Comparison of ENCODE assay signal across 18 cellular contexts in genomic region chr7:66642932-66643331, GRCh38.
"Had no signal": no experiment of that assay in that cellular context is flagged by ENCODE, and none has a peak within 500 bp of the region (broad histone marks: within the 10 kb centered on the region; RNA-seq: fewer than 3 reads in every experiment).

No MANE protein-coding gene starts in this region.

- H3K36me3 ChIP-seq: neural progenitor cell had no signal

- H3K4me1 ChIP-seq: body of pancreas, neural progenitor cell, pancreas, vagina had no signal

- DNase-seq: activated CD4-positive, alpha-beta T cell treated with anti-CD3 and anti-CD28 coated beads, Interleukin-2, amount 50 U/mL, for 48 hours; activated CD8-positive, alpha-beta memory T cell treated with anti-CD3 and anti-CD28 coated beads, Interleukin-2, amount 10 ng/mL, durations not matched to agents 7 days and 5 days; activated naive CD4-positive, alpha-beta T cell treated with anti-CD3 and anti-CD28 coated beads for 36 hours; amniotic stem cell; body of pancreas; cerebellar nuclear complex; glutamatergic neuron; left cardiac atrium; mammary epithelial cell; pancreas; stimulated activated CD4-positive, alpha-beta T cell treated with anti-CD3 and anti-CD28 coated beads, Interleukin-12 subunit alpha, Interleukin-12 subunit beta, amount 100 ng/mL, for 4 hours had no signal

- H3K9me3 Mint-ChIP-seq: activated naive CD4-positive, alpha-beta T cell treated with anti-CD3 and anti-CD28 coated beads for 36 hours; neural progenitor cell; T-helper 1 cell treated with Interleukin-12 subunit alpha and Interleukin-12 subunit beta and Interleukin-4 antibody, amounts not matched to agents 30 μg/mL and 1 μg/mL, for 36 hours had no signal

- H3K4me3 ChIP-seq: body of pancreas, esophagus muscularis mucosa, neural progenitor cell, pancreas, tibial nerve, vagina had no signal

- H3K27me3 ChIP-seq: body of pancreas, esophagus muscularis mucosa, neural progenitor cell, pancreas, tibial nerve, vagina had no signal

- H3K4me2 ChIP-seq: neural progenitor cell had no signal

- H3K9me3 ChIP-seq: body of pancreas, esophagus muscularis mucosa, pancreas, tibial nerve, vagina had no signal

- H3K4me3 Mint-ChIP-seq: activated CD8-positive, alpha-beta memory T cell treated with anti-CD3 and anti-CD28 coated beads, Interleukin-2, amount 10 ng/mL, durations not matched to agents 7 days and 5 days; activated naive CD4-positive, alpha-beta T cell treated with anti-CD3 and anti-CD28 coated beads for 36 hours; neural progenitor cell; T-helper 1 cell treated with Interleukin-12 subunit alpha and Interleukin-12 subunit beta and Interleukin-4 antibody, amounts not matched to agents 30 μg/mL and 1 μg/mL, for 36 hours had no signal

- H2AFZ ChIP-seq: neural progenitor cell had no signal

- H3K27ac ChIP-seq: body of pancreas, esophagus muscularis mucosa, neural progenitor cell, pancreas, vagina had no signal

- ATAC-seq: activated CD4-positive, CD25-positive, alpha-beta regulatory T cell treated with anti-CD3 and anti-CD28 coated beads, Interleukin-2, amount 50 U/mL, for 24 hours; activated CD8-positive, alpha-beta memory T cell treated with anti-CD3 and anti-CD28 coated beads, Interleukin-2, amount 10 ng/mL, durations not matched to agents 7 days and 5 days; body of pancreas; SK-N-SH treated with all-trans-retinoic acid at 6 μM for 48 hours had no signal

- H3K27me3 Mint-ChIP-seq: activated CD8-positive, alpha-beta memory T cell treated with anti-CD3 and anti-CD28 coated beads, Interleukin-2, amount 10 ng/mL, durations not matched to agents 7 days and 5 days had no signal

- H3K9ac ChIP-seq: neural progenitor cell had no signal

- H3K27ac Mint-ChIP-seq: activated CD8-positive, alpha-beta memory T cell treated with anti-CD3 and anti-CD28 coated beads, Interleukin-2, amount 10 ng/mL, durations not matched to agents 7 days and 5 days; activated naive CD4-positive, alpha-beta T cell treated with anti-CD3 and anti-CD28 coated beads for 36 hours; neural progenitor cell; T-helper 1 cell treated with Interleukin-12 subunit alpha and Interleukin-12 subunit beta and Interleukin-4 antibody, amounts not matched to agents 30 μg/mL and 1 μg/mL, for 36 hours had no signal

- H3K4me1 Mint-ChIP-seq: neural progenitor cell had no signal
